Comparison of ENCODE assay signal across 8 cellular contexts in the genomic region with DNA sequence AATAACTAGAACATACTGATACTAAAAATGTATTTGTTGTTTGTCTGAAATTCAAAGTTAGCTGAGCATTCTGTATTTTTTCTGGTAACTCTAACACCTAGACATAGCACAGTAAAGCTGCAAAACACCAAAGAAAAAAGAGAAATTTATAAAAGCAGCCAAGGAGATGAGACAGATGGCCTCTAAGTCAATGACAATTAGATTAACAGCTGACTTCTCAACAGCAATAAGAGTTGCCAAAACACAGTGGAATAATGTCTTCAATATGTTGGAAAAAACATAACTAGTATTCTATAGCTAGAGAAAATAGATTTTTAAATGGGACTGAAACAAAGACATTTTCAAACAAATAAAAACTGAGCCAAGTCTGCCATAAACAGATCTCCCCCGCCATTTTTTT.
"Had no signal": no experiment of that assay in that cellular context is flagged by ENCODE, and none has a peak within 500 bp of the region (broad histone marks: within the 10 kb centered on the region; RNA-seq: fewer than 3 reads in every experiment).

No MANE protein-coding gene starts in this region.

- H3K4me3 Mint-ChIP-seq: HFFc6 had no signal

- H3K27ac Mint-ChIP-seq: HFFc6 had no signal

- ATAC-seq: HCT116, K562 had no signal

- DNase-seq: GM23248, GOT3, H7, HFFc6, IMR-90, KG1 had no signal
